ENCODE assay signal across 17 cellular contexts in the genomic region with DNA sequence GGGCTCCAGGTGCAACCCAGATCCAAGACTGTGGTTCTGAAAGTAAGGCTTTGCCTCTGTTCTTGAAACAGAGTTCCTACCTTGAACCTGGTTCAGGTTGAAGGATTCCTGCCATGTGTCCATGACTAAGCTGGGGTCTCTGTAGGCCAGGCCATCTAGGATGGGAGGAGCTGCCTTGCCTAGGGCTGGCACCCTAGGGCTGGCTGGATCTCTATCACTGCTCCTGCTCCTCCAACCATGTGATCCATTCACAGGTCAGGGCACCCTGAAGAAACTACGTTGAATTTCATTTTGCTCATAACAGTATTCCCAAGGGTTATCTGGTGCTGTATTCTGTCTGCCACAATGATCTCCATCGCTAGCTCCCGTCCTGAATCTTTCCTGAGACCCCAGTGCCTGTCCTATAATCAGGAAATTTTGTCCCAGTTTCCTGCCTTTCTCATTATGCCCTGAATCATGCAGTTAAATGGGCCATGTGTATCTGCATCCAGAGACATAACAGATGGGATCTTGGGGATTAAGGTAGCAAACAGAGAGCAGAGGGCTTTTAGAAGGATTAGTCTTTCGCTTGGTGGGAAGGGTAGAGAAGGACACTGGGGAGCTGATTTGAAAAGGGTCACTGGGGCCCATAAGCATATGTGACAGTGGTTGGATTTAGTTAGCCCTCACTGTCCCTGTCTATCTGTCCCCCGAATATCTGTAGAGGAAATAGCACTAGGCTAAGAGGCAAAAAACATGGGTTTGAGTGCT.
"Had no signal": no experiment of that assay in that cellular context is flagged by ENCODE, and none has a peak within 500 bp of the region (broad histone marks: within the 10 kb centered on the region; RNA-seq: fewer than 3 reads in every experiment).

No MANE protein-coding gene starts in this region.

- H3K4me1 Mint-ChIP-seq: neural crest cell had no signal

- H3K36me3 ChIP-seq: left ventricle myocardium inferior, ovary had no signal

- H3K27ac Mint-ChIP-seq: activated T-helper 1 cell treated with anti-CD3 and anti-CD28 coated beads, Interleukin-12 subunit alpha, Interleukin-12 subunit beta, Interleukin-2, Interleukin-4 antibody, amounts not matched to agents 30 ng/mL and 10 ng/mL and 1 ng/mL, durations not matched to agents 14 hours and 24 hours and 36 hours; effector memory CD8-positive, alpha-beta T cell had no signal

- H3K9me3 ChIP-seq: body of pancreas, left ventricle myocardium inferior, ovary, testis had no signal

- DNase-seq: activated CD4-positive, alpha-beta T cell treated with anti-CD3 and anti-CD28 coated beads for 1 hour; activated CD4-positive, alpha-beta T cell treated with anti-CD3 and anti-CD28 coated beads, Interleukin-2, amount 50 U/mL, for 48 hours; activated CD8-positive, alpha-beta memory T cell treated with anti-CD3 and anti-CD28 coated beads, Interleukin-2, amount 50 U/mL, for 4 hours; activated naive CD4-positive, alpha-beta T cell treated with Interleukin-2 at 50 U/mL for 16 hours; amniotic stem cell; body of pancreas; central memory CD4-positive, alpha-beta T cell; effector memory CD8-positive, alpha-beta T cell; left ventricle myocardium inferior; mesendoderm; ovary; stimulated activated CD4-positive, alpha-beta T cell treated with anti-CD3 and anti-CD28 coated beads, Interleukin-4, amount 100 ng/mL, for 1 hour; stimulated activated CD8-positive, alpha-beta memory T cell treated with anti-CD3 and anti-CD28 coated beads, Interleukin-4, amount 100 ng/mL, for 48 hours; stimulated activated naive CD8-positive, alpha-beta T cell treated with anti-CD3 and anti-CD28 coated beads, Interleukin-15, amount 100 ng/mL, for 72 hours; testis had no signal

- H3K4me3 Mint-ChIP-seq: activated T-helper 1 cell treated with anti-CD3 and anti-CD28 coated beads, Interleukin-12 subunit alpha, Interleukin-12 subunit beta, Interleukin-2, Interleukin-4 antibody, amounts not matched to agents 30 ng/mL and 10 ng/mL and 1 ng/mL, durations not matched to agents 14 hours and 24 hours and 36 hours; effector memory CD8-positive, alpha-beta T cell; neural crest cell; stimulated activated naive CD8-positive, alpha-beta T cell treated with anti-CD3 and anti-CD28 coated beads, Interleukin-15, amount 100 ng/mL, for 72 hours had no signal

- H3K27me3 Mint-ChIP-seq: effector memory CD8-positive, alpha-beta T cell; stimulated activated naive CD8-positive, alpha-beta T cell treated with anti-CD3 and anti-CD28 coated beads, Interleukin-15, amount 100 ng/mL, for 72 hours had no signal

- H3K4me3 ChIP-seq: body of pancreas, left ventricle myocardium inferior, ovary, testis had no signal

- ATAC-seq: body of pancreas; effector memory CD8-positive, alpha-beta T cell; stimulated activated naive CD8-positive, alpha-beta T cell treated with anti-CD3 and anti-CD28 coated beads, Interleukin-15, amount 100 ng/mL, for 72 hours had no signal

- H3K27me3 ChIP-seq: body of pancreas, ovary, testis had no signal

- H3K9me3 Mint-ChIP-seq: activated T-helper 1 cell treated with anti-CD3 and anti-CD28 coated beads, Interleukin-12 subunit alpha, Interleukin-12 subunit beta, Interleukin-2, Interleukin-4 antibody, amounts not matched to agents 30 ng/mL and 10 ng/mL and 1 ng/mL, durations not matched to agents 14 hours and 24 hours and 36 hours; effector memory CD8-positive, alpha-beta T cell; neural crest cell; stimulated activated naive CD8-positive, alpha-beta T cell treated with anti-CD3 and anti-CD28 coated beads, Interleukin-15, amount 100 ng/mL, for 72 hours had no signal

- H3K27ac ChIP-seq: body of pancreas, left ventricle myocardium inferior, ovary, testis had no signal

- H3K4me1 ChIP-seq: body of pancreas, left ventricle myocardium inferior, testis had no signal
